In the genomic region with DNA sequence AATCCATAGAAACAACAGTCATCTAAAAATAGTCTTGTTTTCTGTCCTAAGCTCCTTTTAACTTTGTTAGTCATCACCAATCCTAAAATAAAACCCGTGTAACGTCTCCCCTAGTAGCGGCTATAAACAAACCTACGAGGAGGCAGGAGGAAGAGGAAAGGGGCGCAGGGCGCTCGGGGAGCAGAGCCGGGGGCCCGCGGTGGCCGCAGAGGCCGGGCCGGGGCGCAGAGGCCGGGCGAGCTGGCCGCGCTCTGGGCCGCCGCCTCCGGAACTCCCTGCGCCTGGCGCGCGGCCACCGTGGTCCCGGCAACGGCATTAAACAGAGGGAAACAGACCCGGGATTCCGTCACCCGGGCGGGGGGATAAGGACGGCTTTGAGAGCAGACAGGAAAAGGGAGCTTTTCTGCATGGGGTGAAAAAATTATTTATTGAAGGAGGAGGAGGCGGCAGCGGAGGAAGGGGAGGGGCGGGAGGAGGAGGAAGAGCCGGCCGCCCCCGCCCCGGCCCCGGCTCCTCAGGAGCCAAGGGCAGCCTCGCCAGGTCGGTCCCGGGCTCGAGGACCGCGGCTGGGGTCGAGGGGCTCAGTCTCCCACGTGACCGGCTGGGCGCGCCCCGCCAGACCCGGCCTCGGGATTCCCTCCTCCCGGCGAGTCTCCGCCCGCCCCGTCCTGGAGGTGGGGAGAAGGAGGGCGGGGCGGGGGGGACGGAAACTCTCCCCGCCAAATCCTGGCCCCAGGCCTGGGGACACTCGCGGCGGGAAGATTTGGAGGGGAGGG, we compare ENCODE assay signal across 8 cellular contexts. TPM values are rescaled to one million over a fixed set of nuclear protein-coding genes. Genes with fewer than 3 reads are reported as not detected.
DNase-seq lines count a peak whose midpoint lies in the region; FAIRE-seq and TF ChIP-seq lines count a peak whose summit lies in the region.

No MANE protein-coding gene starts in this region.

- POLR2A ChIA-PET in AG04449 (lab: Yijun Ruan, JAX), result interaction anchor here (0.9 kb wide), 1 partner anchor 285 kb away, joined by 6 read pairs; no protein-coding TSS in a partner anchor

- peaks cover 0 to 7% of the 10 kb centered on the region in 2 donors for H3K4me1 ChIP-seq in esophagus (ENCODE audit: control insufficient read depth in 2 of 2, insufficient read depth in 2 of 2, low read length in 1 of 2)
- peaks cover 0 to 31% (median 27%) of the 10 kb centered on the region in 4 donors for H3K4me1 ChIP-seq in tibial artery

- H3K4me3 ChIP-seq in AG04449 (ENCODE audit: low read depth, low read length) (peak overlapping the region; percentile 49), esophagus (ENCODE audit: low read depth in 1 of 2, low read length in 2 of 2) (peak overlapping the region; percentile 48 to 61), tibial artery (peak overlapping the region; percentile 60 to 69)

- intact Hi-C loops in tibial artery (cut with DNase I; ENCODE audit: low total_unique reads), result loop anchor here (5.0 kb wide), 2 partner anchors 193 to 638 kb away; a partner anchor contains a TSS

- H3K27ac ChIP-seq in esophagus (ENCODE audit: low read depth in 2 of 2, low read length in 1 of 2), result peak overlapping the region; percentile 81 to 85
- peak overlapping the region; percentile 95 to 97 for H3K27ac ChIP-seq in tibial artery

- 0 to 1% methylated on average over 41 to 67 of the region's 67 CpGs for WGBS in esophagus, 2 donors

- DNase-seq in AG04449 (ENCODE audit: low read depth, low spot score) (no peak), GM18507 (ENCODE audit: extremely low spot score, insufficient read length, low read depth) (no peak), NCI-H2081 (lab: John Stamatoyannopoulos, UW) (peak; percentile 77 to 86), midbrain (lab: John Stamatoyannopoulos, UW) (peak; percentile 54), tibial artery (peak; percentile 93 to 94), NCI-H510A treated with DMSO at 0.1 percent for 48 hours (lab: John Stamatoyannopoulos, UW) (no peak)
- peak; percentile 75 for DNase-seq in activated CD8-positive, alpha-beta memory T cell treated with anti-CD3 and anti-CD28 coated beads for 24 hours

- TF ChIP-seq CTCF in AG04449 (IDR thresholded peaks at IDR 0.05; ENCODE audit: insufficient read depth, low read length, missing control alignments), result no peak
- no peak for TF ChIP-seq CTCF in tibial artery (IDR thresholded peaks at IDR 0.05)

- H3K9me3 ChIP-seq in esophagus (ENCODE audit: control insufficient read depth in 2 of 2, insufficient read depth in 1 of 2, low read depth in 1 of 2, low read length in 1 of 2), result no peaks in the 10 kb centered on the region
- no peaks in the 10 kb centered on the region for H3K9me3 ChIP-seq in tibial artery

- H3K36me3 ChIP-seq in esophagus (ENCODE audit: control insufficient read depth in 2 of 2, insufficient read depth in 2 of 2, low read length in 1 of 2) (no peaks in the 10 kb centered on the region), tibial artery (no peaks in the 10 kb centered on the region)

- H3K27me3 ChIP-seq in esophagus (ENCODE audit: control insufficient read depth in 1 of 2, insufficient read depth in 2 of 2, low read length in 2 of 2), result peaks cover 5% of the 10 kb centered on the region in 2 donors
- peaks cover 0 to 7% of the 10 kb centered on the region in 2 donors for H3K27me3 ChIP-seq in tibial artery

- CTCF ChIA-PET in AG04449 (lab: Yijun Ruan, JAX), result interaction anchor here (0.7 to 2.7 kb wide), 5 partner anchors 9 to 252 kb away, joined by 3 to 32 read pairs (median 4); no protein-coding TSS in a partner anchor

- peak; percentile 5 for FAIRE-seq in GM18507 (lab: Jason Lieb, UNC)

RNA-seq across cellular contexts. Expression of a gene that starts 1.9 kb away (rescaled TPM):
- polyA plus RNA-seq in esophagus, result 1 to 10 TPM; 1.3 to 1.9 TPM

Comparison
In these comparisons a context has a peak if more than half of its experiments do, and no peak if none do; other contexts are left out.
1. DNase-seq: peak in NCI-H2081 (2 of 2), activated CD8-positive, alpha-beta memory T cell treated with anti-CD3 and anti-CD28 coated beads for 24 hours (single experiment), midbrain (single experiment) and tibial artery (2 of 2); none in AG04449 (single experiment), GM18507 (single experiment) and NCI-H510A treated with DMSO at 0.1 percent for 48 hours (single experiment).
2. Peak in every context shown above with its lines, with median percentiles within 50 percentile points of each other: H3K4me3 ChIP-seq.